8 cellular contexts compared by ENCODE assay signal in genomic region chr17:75393523-75394331, GRCh38. TPM values are rescaled to one million over a fixed set of nuclear protein-coding genes. Genes with fewer than 3 reads are reported as not detected.
DNase-seq lines count a peak whose midpoint lies in the region; ATAC-seq and TF ChIP-seq lines count a peak whose summit lies in the region.

No MANE protein-coding gene starts in this region.

- POLR2A ChIA-PET in GM10248 (lab: Yijun Ruan, JAX): interaction anchor here (0.5 to 1.5 kb wide), 9 partner anchors 8 to 123 kb away, joined by 3 to 4 read pairs (median 3); partner anchors contain the start of gene MIF4GD

- H3K27ac ChIP-seq in right cardiac atrium (ENCODE audit: low read length): peak overlapping the region; percentile 76
- H3K27ac ChIP-seq in psoas muscle: peak overlapping the region; percentile 89
- H3K27ac ChIP-seq in urinary bladder (ENCODE audit: low read depth): peak overlapping the region; percentile 28

- peak overlapping the region; percentile 97 for H3K4me3 Mint-ChIP-seq in T-helper 17 cell

- H3K4me1 Mint-ChIP-seq in T-helper 17 cell: peaks cover 65% of the 10 kb centered on the region

- H3K27ac Mint-ChIP-seq in T-helper 17 cell: peak overlapping the region; percentile 91

- H3K27me3 ChIP-seq in right cardiac atrium (ENCODE audit: control insufficient read depth, insufficient read depth) (no peaks in the 10 kb centered on the region), psoas muscle (ENCODE audit: insufficient read depth in 3 of 3, low read length in 2 of 3) (no peaks in the 10 kb centered on the region)

- H3K4me1 ChIP-seq in right cardiac atrium (ENCODE audit: control insufficient read depth, insufficient read depth, low read length) (no peaks in the 10 kb centered on the region), psoas muscle (peaks cover 70% of the 10 kb centered on the region), urinary bladder (ENCODE audit: insufficient read depth) (no peaks in the 10 kb centered on the region)

- H3K36me3 Mint-ChIP-seq in T-helper 17 cell (ENCODE audit: low read depth): peaks cover 6% of the 10 kb centered on the region

- TF ChIP-seq CTCF in GM10248 (IDR thresholded peaks at IDR 0.05; ENCODE audit: control extremely low read depth, extremely low read depth, low read depth, missing control alignments) (no peak), psoas muscle (IDR thresholded peaks at IDR 0.05) (peak; percentile 9)

- H3K27me3 Mint-ChIP-seq in T-helper 17 cell: no peaks in the 10 kb centered on the region

- DNase-seq in GM10248 (ENCODE audit: extremely low spot score) (peak; percentile 91), NCI-H1694 (lab: John Stamatoyannopoulos, UW) (peak; percentile 92), T-helper 17 cell (peak; percentile 57 to 76 (median 69)), anterior cingulate cortex (lab: John Stamatoyannopoulos, UW) (peak; percentile 78 to 99 (median 97)), right cardiac atrium (peak; percentile 99 to 100 (median 100)), psoas muscle (peak; percentile 99)

- H3K36me3 ChIP-seq in psoas muscle (ENCODE audit: insufficient read depth in 1 of 2, low read depth in 1 of 2) (peaks cover 0 to 7% of the 10 kb centered on the region in 2 donors), urinary bladder (ENCODE audit: insufficient read depth) (no peaks in the 10 kb centered on the region)

- no peaks in the 10 kb centered on the region for H3K9me3 ChIP-seq in T-helper 17 cell (ENCODE audit: control insufficient read depth, low read length, poor library complexity, severe bottlenecking)
- no peaks in the 10 kb centered on the region for H3K9me3 ChIP-seq in right cardiac atrium (ENCODE audit: control insufficient read depth, low read length)
- no peaks in the 10 kb centered on the region for H3K9me3 ChIP-seq in psoas muscle

- intact Hi-C loops in right cardiac atrium (cut with DNase I) (loop anchor here in 1 of 4 donors (10.0 kb wide), 1 partner anchor 49 kb away; no protein-coding TSS in a partner anchor), psoas muscle (cut with DNase I) (no loop called here)

- WGBS in right cardiac atrium: under 1% methylated on average over 28 of the region's 28 CpGs
- 0 to 1% (median 0%) methylated on average over 27 to 28 of the region's 28 CpGs for WGBS in psoas muscle, 3 donors
- WGBS in urinary bladder: under 1% methylated on average over 28 of the region's 28 CpGs

- CTCF ChIA-PET in GM10248 (lab: Yijun Ruan, JAX): interaction anchor here (0.6 to 3.1 kb wide), 21 partner anchors 9 to 194 kb away, joined by 3 to 13 read pairs (median 5); partner anchors contain the start of genes MIF4GD and SLC25A19

- ATAC-seq in HG02798 (IDR thresholded peaks at IDR 0.05; ENCODE audit: poor library complexity, unreplicated experiment) (peak; percentile 87), T-helper 17 cell (peak; percentile 89), right cardiac atrium (peak; percentile 100), psoas muscle (peak; percentile 99)

- H3K4me3 ChIP-seq in right cardiac atrium (ENCODE audit: low read length) (peak overlapping the region; percentile 75), psoas muscle (peak overlapping the region; percentile 79), urinary bladder (ENCODE audit: low read depth, low read length) (peak overlapping the region; percentile 48)

RNA-seq across cellular contexts. Expression of gene GRB2, which starts 11.8 kb away (rescaled TPM):
- 100 to 1,000 TPM; 112 to 117 TPM for total RNA-seq in T-helper 17 cell
- 100 to 1,000 TPM; 104 to 150 (median 123) TPM for total RNA-seq in right cardiac atrium
- polyA plus RNA-seq in right cardiac atrium: 66.7 TPM
- total RNA-seq in psoas muscle: 10 to 100 TPM; 49.1 to 71.6 (median 58.1) TPM
- polyA plus RNA-seq in psoas muscle: 10 to 100 TPM; 39.5 to 70.9 (median 66.1) TPM
- total RNA-seq in urinary bladder: 63.1 TPM
- 93.9 TPM for polyA plus RNA-seq in urinary bladder

Comparison
In these comparisons a context has a peak if more than half of its experiments do, and no peak if none do; other contexts are left out.
1. Peak in every context shown above with its lines: DNase-seq, ATAC-seq, H3K4me3 ChIP-seq and H3K27ac ChIP-seq.
2. H3K27ac ChIP-seq: peak in every context shown above with its lines; median percentile 89 in psoas muscle; 76 in right cardiac atrium; 28 in urinary bladder.